Comparison of ENCODE assay signal across 7 cellular contexts in genomic region chr9:95830768-95831167, GRCh38.
"Had no signal": no experiment of that assay in that cellular context is flagged by ENCODE, and none has a peak within 500 bp of the region (broad histone marks: within the 10 kb centered on the region; RNA-seq: fewer than 3 reads in every experiment).

No MANE protein-coding gene starts in this region.

- H3K4me3 Mint-ChIP-seq: GM23338, H9, IgD-negative memory B cell had no signal

- H3K9me3 Mint-ChIP-seq: GM23338, H9, IgD-negative memory B cell had no signal

- ATAC-seq: GM23338, HepG2 had no signal

- H3K4me1 Mint-ChIP-seq: H9 had no signal

- H3K27ac ChIP-seq: HL-60 had no signal

- H3K27me3 Mint-ChIP-seq: IgD-negative memory B cell had no signal

- DNase-seq: H9, HCEC 1CT, KBM-7 had no signal

- H3K27ac Mint-ChIP-seq: GM23338, H9 had no signal

- H3K4me3 ChIP-seq: GM23338 had no signal
